In genomic region chr15:25947336-25948080, GRCh38 we compare ENCODE assay signal across 1 cellular context.
TF ChIP-seq lines count a peak whose summit lies in the region.

No MANE protein-coding gene starts in this region.

TF ChIP-seq in GM23338, 12 proteins besides CTCF, POLR2A, EP300 and RAD21 (continued from another document):
- TF ChIP-seq ZNF462 (CRISPR knock-in tag; IDR thresholded peaks at IDR 0.05), result no peak
- no peak for TF ChIP-seq ETS1 (IDR thresholded peaks at IDR 0.05)
- no peak for TF ChIP-seq POLR2AphosphoS5 (IDR thresholded peaks at IDR 0.05; ENCODE audit: low read depth)
- TF ChIP-seq EZH2phosphoT487 (IDR thresholded peaks at IDR 0.05; ENCODE audit: unreplicated experiment), result no peak
- TF ChIP-seq JUNB (IDR thresholded peaks at IDR 0.05; ENCODE audit: unreplicated experiment), result no peak
- TF ChIP-seq ZNF331 (CRISPR knock-in tag; IDR thresholded peaks at IDR 0.05; ENCODE audit: low read depth), result no peak
- no peak for TF ChIP-seq NANOG (IDR thresholded peaks at IDR 0.05; ENCODE audit: borderline replicate concordance)
- no peak for TF ChIP-seq ZNF114 (CRISPR knock-in tag; IDR thresholded peaks at IDR 0.05)
- TF ChIP-seq STAT1 (IDR thresholded peaks at IDR 0.05; ENCODE audit: unreplicated experiment), result no peak
- TF ChIP-seq EZH2 (IDR thresholded peaks at IDR 0.05; ENCODE audit: low read depth, unreplicated experiment), result no peak
